25 cellular contexts compared by ENCODE assay signal in the genomic region with DNA sequence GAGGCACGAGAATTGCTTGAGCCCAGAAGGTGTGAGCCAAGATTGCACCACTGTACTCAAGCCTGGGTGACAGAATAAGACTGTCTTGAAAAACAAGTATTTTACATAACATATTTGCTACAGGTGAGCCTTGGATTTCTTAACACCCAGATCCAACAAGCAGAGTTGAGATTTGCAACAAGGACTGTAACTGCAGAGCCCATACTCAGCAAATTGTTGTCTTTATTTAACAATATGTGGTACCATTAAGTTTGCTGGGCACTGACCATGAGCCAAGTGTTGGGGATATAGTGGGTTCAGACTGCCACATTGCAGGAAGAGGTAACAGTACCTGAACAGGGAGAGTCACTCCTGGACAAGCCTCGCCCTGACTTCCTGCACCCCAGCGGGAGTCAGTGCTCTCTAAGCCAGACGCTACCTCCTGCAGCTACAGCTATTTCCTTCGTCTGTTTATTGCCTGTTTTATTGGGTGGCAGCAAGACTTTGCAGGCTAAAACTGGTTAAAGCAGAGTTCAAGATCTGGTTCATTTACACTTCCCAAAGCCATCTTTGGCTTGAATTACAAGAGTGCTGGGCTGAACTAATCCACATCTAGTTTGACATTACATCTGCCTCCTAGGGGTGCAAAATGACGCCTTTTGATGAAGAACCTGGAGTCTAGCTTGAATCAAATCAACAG. TPM values are rescaled to one million over a fixed set of nuclear protein-coding genes. Genes with fewer than 3 reads are reported as not detected.
A peak's percentile ranks its signal among the peaks of the same experiment; 100 is the strongest.
DNase-seq lines count a peak whose midpoint lies in the region; ATAC-seq, FAIRE-seq and TF ChIP-seq lines count a peak whose summit lies in the region.
"Had no signal": no experiment of that assay in that cellular context is flagged by ENCODE, and none has a peak within 500 bp of the region (broad histone marks: within the 10 kb centered on the region; RNA-seq: fewer than 3 reads in every experiment).

No MANE protein-coding gene starts in this region.

- no peak overlapping the region for H2AFZ ChIP-seq in HepG2 (ENCODE audit: low read length)

- no peaks in the 10 kb centered on the region for H3K27me3 ChIP-seq in HepG2 (ENCODE audit: control insufficient read depth in 1 of 2, insufficient read depth in 2 of 2, low read length in 2 of 2)
- no peaks in the 10 kb centered on the region for H3K27me3 ChIP-seq in right lobe of liver
- no peaks in the 10 kb centered on the region for H3K27me3 ChIP-seq in Panc1 (ENCODE audit: control insufficient read depth, insufficient read depth, low read length)
- H3K27me3 ChIP-seq: ovary had no signal

- DNase-seq in HepG2 (ENCODE audit: low spot score) (no peak), right lobe of liver (no peak), Panc1 (ENCODE audit: low read depth, low spot score) (no peak), left colon (peak; percentile 67 to 82), midbrain (lab: John Stamatoyannopoulos, UW) (no peak), SIG-M5 treated with dmso at 0.1 percent for 504 hours (lab: John Stamatoyannopoulos, UW; ENCODE audit: unreplicated experiment) (no peak), DMS53 treated with DMSO at 0.1 percent for 48 hours (lab: John Stamatoyannopoulos, UW; ENCODE audit: unreplicated experiment) (no peak)
- DNase-seq: activated CD8-positive, alpha-beta memory T cell treated with anti-CD3 and anti-CD28 coated beads, Interleukin-2, amount 50 U/mL, for 4 hours; kidney glomerular epithelial cell; naive thymus-derived CD8-positive, alpha-beta T cell; NCI-H1048; NCI-H2029 treated with DMSO at 0.1 percent for 48 hours; NCI-H510A treated with DMSO at 0.1 percent for 48 hours; right cardiac atrium; stimulated activated CD4-positive, alpha-beta T cell treated with anti-CD3 and anti-CD28 coated beads, Interleukin-15, amount 100 ng/mL, for 24 hours; WERI-Rb-1 had no signal

- no peak overlapping the region for H3K9ac ChIP-seq in HepG2 (ENCODE audit: insufficient read depth, low read depth, low read length)

- no peak for FAIRE-seq in HepG2 (lab: Jason Lieb, UNC)
- FAIRE-seq: D721Med had no signal

- H3K4me2 ChIP-seq in HepG2 (ENCODE audit: low read depth, low read length): no peak overlapping the region

- POLR2A ChIA-PET in HepG2 (lab: Yijun Ruan, JAX) (no interaction called here), Panc1 (lab: Charles Lee) (no interaction called here)

- BruUV-seq in HepG2 (replicated peaks; lab: Mats Ljungman, UMichigan) (no TSS peak), Panc1 (replicated peaks; lab: Mats Ljungman, UMichigan) (no TSS peak)

- TF ChIP-seq RAD21 in HepG2 (CRISPR knock-in tag; IDR thresholded peaks at IDR 0.05): no peak

- TF ChIP-seq CTCF in HepG2 (CRISPR knock-in tag; IDR thresholded peaks at IDR 0.05) (no peak), right lobe of liver (IDR thresholded peaks at IDR 0.05) (no peak), Panc1 (IDR thresholded peaks at IDR 0.05) (no peak)

- H3K4me1 ChIP-seq in HepG2 (ENCODE audit: insufficient read depth, low read length) (peaks cover 24% of the 10 kb centered on the region), right lobe of liver (no peaks in the 10 kb centered on the region), Panc1 (ENCODE audit: control insufficient read depth, insufficient read depth, low read length) (peaks cover 9% of the 10 kb centered on the region)

- in situ Hi-C loops in HepG2 (cut with HindIII; ENCODE audit: extremely low pct_ligation_motif_present, low pct_unique_long_range_greater_than_20kb) (no loop called here), Panc1 (cut with HindIII; ENCODE audit: low pct_unique_long_range_greater_than_20kb, low sequenced_read_pairs) (no loop called here)

- no peaks in the 10 kb centered on the region for H3K79me2 ChIP-seq in HepG2 (ENCODE audit: insufficient read depth, low read length)

- peaks cover 15 to 44% of the 10 kb centered on the region in 2 experiments for H3K36me3 ChIP-seq in HepG2 (replicated peaks in 1 of 2; ENCODE audit: control insufficient read depth in 1 of 2, insufficient read depth in 2 of 2, low read length in 2 of 2)
- H3K36me3 ChIP-seq in right lobe of liver: peaks cover 4 to 43% (median 24%) of the 10 kb centered on the region in 4 donors
- peaks cover under 1% of the 10 kb centered on the region; the same call in 1 of the 2 replicates for H3K36me3 ChIP-seq in Panc1 (ENCODE audit: control insufficient read depth, insufficient read depth, low read length)

- H3K27ac ChIP-seq in HepG2 (ENCODE audit: extremely low read length, insufficient read depth, low read length): no peak overlapping the region
- no peak overlapping the region for H3K27ac ChIP-seq in right lobe of liver
- H3K27ac ChIP-seq in Panc1 (ENCODE audit: low read length): no peak overlapping the region
- H3K27ac ChIP-seq: coronary artery, ovary, WERI-Rb-1 had no signal

- WGBS in HepG2 (ENCODE audit: low lambda C conversion rate): 100% methylated on average over 6 of the region's 6 CpGs
- 92% methylated on average over 3 of the region's 6 CpGs for WGBS in right lobe of liver (ENCODE audit: insufficient coverage, low coverage, low lambda C conversion rate, missing lambda C conversion rate)

- TF ChIP-seq EP300 in HepG2 (IDR thresholded peaks at IDR 0.05; ENCODE audit: low read depth in 2 of 2, low read length in 2 of 2): no peak
- no peak for TF ChIP-seq EP300 in HepG2 (CRISPR knock-in tag; IDR thresholded peaks at IDR 0.05; ENCODE audit: borderline replicate concordance)

- ATAC-seq in HepG2: peak; percentile 12; the same call in 1 of the 3 replicates
- ATAC-seq in right lobe of liver: no peak
- ATAC-seq in Panc1: 0 out of 2 replicates have a peak, but pooled peaks have one; percentile 39
- ATAC-seq in left colon: peak; percentile 97
- ATAC-seq: activated T-helper 17 cell treated with anti-CD3 and anti-CD28 coated beads, Interleukin-2, amount 50 U/mL, for 72 hours; naive thymus-derived CD8-positive, alpha-beta T cell; right cardiac atrium had no signal

- H3K9me3 ChIP-seq in HepG2 (ENCODE audit: low read length): no peaks in the 10 kb centered on the region
- no peaks in the 10 kb centered on the region for H3K9me3 ChIP-seq in right lobe of liver
- no peaks in the 10 kb centered on the region for H3K9me3 ChIP-seq in Panc1 (ENCODE audit: control insufficient read depth, insufficient read depth, low read depth, low read length)
- H3K9me3 ChIP-seq: HAP-1, ovary had no signal

- H4K20me1 ChIP-seq in HepG2 (ENCODE audit: insufficient read depth, low read length): no peaks in the 10 kb centered on the region; the same call in 1 of the 2 replicates

- H3K4me3 ChIP-seq in HepG2 (replicated peaks in 1 of 3; ENCODE audit: insufficient read depth in 1 of 3, low read depth in 2 of 3, low read length in 3 of 3) (no peak overlapping the region), right lobe of liver (no peak overlapping the region), Panc1 (ENCODE audit: low read depth in 2 of 2, low read length in 2 of 2) (no peak overlapping the region)
- H3K4me3 ChIP-seq: coronary artery, HAP-1, ovary had no signal

- TF ChIP-seq POLR2A in HepG2 (IDR thresholded peaks at IDR 0.05; ENCODE audit: insufficient read depth in 1 of 2, low read depth in 2 of 2, low read length in 2 of 2): peak in 1 of 2 experiments; percentile 37; a peak in 1 of 4 replicates
- no peak for TF ChIP-seq POLR2A in right lobe of liver (IDR thresholded peaks at IDR 0.05)

- intact Hi-C loops in HepG2 (cut with micrococcal nuclease; ENCODE audit: unreplicated experiment): no loop called here
- intact Hi-C loops in right lobe of liver (cut with DNase I): no loop called here
- intact Hi-C loops in Panc1 (cut with micrococcal nuclease; ENCODE audit: unreplicated experiment): no loop called here
- intact Hi-C loops in left colon (cut with DNase I, micrococcal nuclease): no loop called here

- CTCF ChIA-PET in HepG2 (lab: Yijun Ruan, JAX; ENCODE audit: low intra/inter-chr PET ratio, low total read pairs): no interaction called here
- CTCF ChIA-PET in Panc1 (lab: Charles Lee): no interaction called here

RNA-seq across cellular contexts. Expression of gene AHSA1, which starts 12.4 kb away (rescaled TPM):
- total RNA-seq in HepG2 (2016; rRNA removed; fragmentation: Illumina TruSeq; extraction: Trizol) (241 and 310 TPM in 2 replicates), right lobe of liver (100 to 1,000 TPM in 1 of 6 experiments, 10 to 100 TPM in 5; 40.6 to 114 (median 77.6) TPM), Panc1 (2021; ENCODE audit: unreplicated experiment) (142 TPM), left colon (10 to 100 TPM; 83.3 to 86.3 TPM)
- total RNA-seq in HepG2 (2016; cell fraction: cytosol; rRNA removed; fragmentation: Illumina TruSeq; extraction: Trizol; ENCODE audit: low read depth): 46.4 and 46.6 TPM in 2 replicates
- 247 and 307 TPM in 2 replicates for total RNA-seq in HepG2 (2016; cell fraction: insoluble cytoplasmic fraction; rRNA removed; fragmentation: Illumina TruSeq; extraction: Trizol)
- 65.3 and 71.9 TPM in 2 replicates for total RNA-seq in HepG2 (2016; cell fraction: membrane; rRNA removed; fragmentation: Illumina TruSeq; extraction: Trizol)
- total RNA-seq in HepG2 (2016; cell fraction: nucleus; rRNA removed; fragmentation: Illumina TruSeq; extraction: Trizol): 99.7 and 100 TPM in 2 replicates
- polyA plus RNA-seq in HepG2 (2011; rRNA removed): 113 and 118 TPM in 2 replicates
- polyA plus RNA-seq in HepG2 (2011; cell fraction: cytosol; rRNA removed): 126 and 174 TPM in 2 replicates
- polyA plus RNA-seq in HepG2 (2011; cell fraction: nucleus; rRNA removed): 40.9 and 53.0 TPM in 2 replicates
- polyA plus RNA-seq in HepG2 (2012): 114 and 118 TPM in 2 replicates
- polyA plus RNA-seq in HepG2 (2016; cell fraction: cytosol; fragmentation: Illumina TruSeq; extraction: Trizol; ENCODE audit: low read depth): 26.2 TPM in 2 replicates
- polyA plus RNA-seq in HepG2 (2016; cell fraction: insoluble cytoplasmic fraction; fragmentation: Illumina TruSeq; extraction: Trizol; ENCODE audit: low read depth): 395 TPM in 2 replicates
- polyA plus RNA-seq in HepG2 (2016; cell fraction: membrane; fragmentation: Illumina TruSeq; extraction: Trizol; ENCODE audit: low read depth): 42.3 and 47.2 TPM in 2 replicates
- 170 and 191 TPM in 2 replicates for polyA plus RNA-seq in HepG2 (2016; cell fraction: nucleus; fragmentation: Illumina TruSeq; extraction: Trizol; ENCODE audit: insufficient read depth, low read depth)
- 102 and 240 TPM in 2 replicates for polyA minus RNA-seq in HepG2 (2011; rRNA and poly(A)+ RNA removed; ENCODE audit: low replicate concordance)
- 59.2 and 65.4 TPM in 2 replicates for polyA minus RNA-seq in HepG2 (2011; cell fraction: cytosol; rRNA and poly(A)+ RNA removed)
- 32.2 and 49.9 TPM in 2 replicates for polyA minus RNA-seq in HepG2 (2011; cell fraction: nucleus; rRNA and poly(A)+ RNA removed)
- polyA plus RNA-seq in Panc1 (2012; ENCODE audit: insufficient read length): 252 TPM

RNA-seq across cellular contexts. Expression of gene VIPAS39, which starts 12.9 kb away (rescaled TPM):
- 13.3 and 14.9 TPM in 2 replicates for total RNA-seq in HepG2 (2016; rRNA removed; fragmentation: Illumina TruSeq; extraction: Trizol)
- total RNA-seq in HepG2 (2016; cell fraction: cytosol; rRNA removed; fragmentation: Illumina TruSeq; extraction: Trizol; ENCODE audit: low read depth): 2.6 and 2.8 TPM in 2 replicates
- 12.8 and 14.5 TPM in 2 replicates for total RNA-seq in HepG2 (2016; cell fraction: insoluble cytoplasmic fraction; rRNA removed; fragmentation: Illumina TruSeq; extraction: Trizol)
- 6.3 and 6.8 TPM in 2 replicates for total RNA-seq in HepG2 (2016; cell fraction: membrane; rRNA removed; fragmentation: Illumina TruSeq; extraction: Trizol)
- 11.3 and 15.3 TPM in 2 replicates for total RNA-seq in HepG2 (2016; cell fraction: nucleus; rRNA removed; fragmentation: Illumina TruSeq; extraction: Trizol)
- polyA plus RNA-seq in HepG2 (2011; rRNA removed): 18.7 and 21.5 TPM in 2 replicates
- 11.6 and 15.0 TPM in 2 replicates for polyA plus RNA-seq in HepG2 (2011; cell fraction: cytosol; rRNA removed)
- polyA plus RNA-seq in HepG2 (2011; cell fraction: nucleus; rRNA removed): 15.9 and 19.5 TPM in 2 replicates
- 9.7 and 11.4 TPM in 2 replicates for polyA plus RNA-seq in HepG2 (2012)
- 1.7 and 1.8 TPM in 2 replicates for polyA plus RNA-seq in HepG2 (2016; cell fraction: cytosol; fragmentation: Illumina TruSeq; extraction: Trizol; ENCODE audit: low read depth)
- polyA plus RNA-seq in HepG2 (2016; cell fraction: insoluble cytoplasmic fraction; fragmentation: Illumina TruSeq; extraction: Trizol; ENCODE audit: low read depth): 14.7 and 15.7 TPM in 2 replicates
- 3.7 and 4.4 TPM in 2 replicates for polyA plus RNA-seq in HepG2 (2016; cell fraction: membrane; fragmentation: Illumina TruSeq; extraction: Trizol; ENCODE audit: low read depth)
- polyA plus RNA-seq in HepG2 (2016; cell fraction: nucleus; fragmentation: Illumina TruSeq; extraction: Trizol; ENCODE audit: insufficient read depth, low read depth): 14.0 and 16.4 TPM in 2 replicates
- polyA minus RNA-seq in HepG2 (2011; rRNA and poly(A)+ RNA removed; ENCODE audit: low replicate concordance): 18.9 and 21.0 TPM in 2 replicates
- polyA minus RNA-seq in HepG2 (2011; cell fraction: cytosol; rRNA and poly(A)+ RNA removed): 9.8 and 11.7 TPM in 2 replicates
- polyA minus RNA-seq in HepG2 (2011; cell fraction: nucleus; rRNA and poly(A)+ RNA removed): 29.2 and 34.9 TPM in 2 replicates
- total RNA-seq in right lobe of liver: 1 to 10 TPM; 7.2 to 9.9 (median 8.6) TPM
- total RNA-seq in Panc1 (2021; ENCODE audit: unreplicated experiment): 12.4 TPM
- 12.8 TPM for polyA plus RNA-seq in Panc1 (2012; ENCODE audit: insufficient read length)
- 10 to 100 TPM; 13.3 to 18.8 TPM for total RNA-seq in left colon

RNA-seq across cellular contexts. Expression of gene ISM2, which starts 28.3 kb away (rescaled TPM):
- 0.83 and 1.8 TPM in 2 replicates for total RNA-seq in HepG2 (2016; rRNA removed; fragmentation: Illumina TruSeq; extraction: Trizol)
- total RNA-seq in HepG2 (2016; cell fraction: cytosol; rRNA removed; fragmentation: Illumina TruSeq; extraction: Trizol; ENCODE audit: low read depth): 0.20 and 0.44 TPM in 2 replicates
- 0.56 and 1.8 TPM in 2 replicates for total RNA-seq in HepG2 (2016; cell fraction: insoluble cytoplasmic fraction; rRNA removed; fragmentation: Illumina TruSeq; extraction: Trizol)
- total RNA-seq in HepG2 (2016; cell fraction: membrane; rRNA removed; fragmentation: Illumina TruSeq; extraction: Trizol): 0.46 and 0.55 TPM in 2 replicates
- 1.4 TPM in 2 replicates for total RNA-seq in HepG2 (2016; cell fraction: nucleus; rRNA removed; fragmentation: Illumina TruSeq; extraction: Trizol)
- polyA plus RNA-seq in HepG2 (2011; rRNA removed): 40.7 and 43.2 TPM in 2 replicates
- 17.0 and 22.7 TPM in 2 replicates for polyA plus RNA-seq in HepG2 (2011; cell fraction: cytosol; rRNA removed)
- 47.8 and 68.7 TPM in 2 replicates for polyA plus RNA-seq in HepG2 (2011; cell fraction: nucleus; rRNA removed)
- polyA plus RNA-seq in HepG2 (2012): 59.6 and 62.7 TPM in 2 replicates
- polyA plus RNA-seq in HepG2 (2016; cell fraction: cytosol; fragmentation: Illumina TruSeq; extraction: Trizol; ENCODE audit: low read depth): 0.08 and 0.19 TPM in 2 replicates
- polyA plus RNA-seq in HepG2 (2016; cell fraction: insoluble cytoplasmic fraction; fragmentation: Illumina TruSeq; extraction: Trizol; ENCODE audit: low read depth): 0.53 and 0.60 TPM in 2 replicates
- 0.16 and 0.26 TPM in 2 replicates for polyA plus RNA-seq in HepG2 (2016; cell fraction: membrane; fragmentation: Illumina TruSeq; extraction: Trizol; ENCODE audit: low read depth)
- polyA plus RNA-seq in HepG2 (2016; cell fraction: nucleus; fragmentation: Illumina TruSeq; extraction: Trizol; ENCODE audit: insufficient read depth, low read depth): 2.1 and 2.3 TPM in 2 replicates
- polyA minus RNA-seq in HepG2 (2011; rRNA and poly(A)+ RNA removed; ENCODE audit: low replicate concordance): 0.09 and 81.0 TPM in 2 replicates
- 31.8 and 33.0 TPM in 2 replicates for polyA minus RNA-seq in HepG2 (2011; cell fraction: cytosol; rRNA and poly(A)+ RNA removed)
- 18.5 and 28.2 TPM in 2 replicates for polyA minus RNA-seq in HepG2 (2011; cell fraction: nucleus; rRNA and poly(A)+ RNA removed)
- total RNA-seq in right lobe of liver: under 1 TPM in 1 of 6 experiments, not detected in 5; 0.37 TPM
- 2.6 TPM for total RNA-seq in Panc1 (2021; ENCODE audit: unreplicated experiment)
- polyA plus RNA-seq in Panc1 (2012; ENCODE audit: insufficient read length): 3.4 TPM
- total RNA-seq in left colon: under 1 TPM in 1 of 2 donors, not detected in 1; 0.14 TPM
- total RNA-seq: HT1080; naive thymus-derived CD8-positive, alpha-beta T cell; right cardiac atrium; T-helper 2 cell treated with Interferon-gamma antibody and Interleukin-4, amounts not matched to agents 100 ng/mL and 5 ng/mL, for 36 hours; urinary bladder had no signal
- polyA plus RNA-seq: CD14-positive monocyte; naive thymus-derived CD8-positive, alpha-beta T cell; right cardiac atrium had no signal

RNA-seq across cellular contexts. Expression of gene NOXRED1, which starts 47.0 kb away (rescaled TPM):
- total RNA-seq in HepG2 (2016; rRNA removed; fragmentation: Illumina TruSeq; extraction: Trizol): 0.24 TPM in 1 of 2 replicates, not detected in the other
- total RNA-seq in HepG2 (2016; cell fraction: cytosol; rRNA removed; fragmentation: Illumina TruSeq; extraction: Trizol; ENCODE audit: low read depth): 0.20 and 0.35 TPM in 2 replicates
- total RNA-seq in HepG2 (2016; cell fraction: insoluble cytoplasmic fraction; rRNA removed; fragmentation: Illumina TruSeq; extraction: Trizol): 0.09 and 0.17 TPM in 2 replicates
- total RNA-seq in HepG2 (2016; cell fraction: membrane; rRNA removed; fragmentation: Illumina TruSeq; extraction: Trizol): 0.12 and 0.17 TPM in 2 replicates
- total RNA-seq in HepG2 (2016; cell fraction: nucleus; rRNA removed; fragmentation: Illumina TruSeq; extraction: Trizol): 0.38 and 0.43 TPM in 2 replicates
- 0.41 and 0.71 TPM in 2 replicates for polyA plus RNA-seq in HepG2 (2011; rRNA removed)
- polyA plus RNA-seq in HepG2 (2011; cell fraction: cytosol; rRNA removed): 0.08 and 0.10 TPM in 2 replicates
- 1.8 and 2.3 TPM in 2 replicates for polyA plus RNA-seq in HepG2 (2011; cell fraction: nucleus; rRNA removed)
- polyA plus RNA-seq in HepG2 (2012): 0.65 and 0.83 TPM in 2 replicates
- polyA plus RNA-seq in HepG2 (2016; cell fraction: cytosol; fragmentation: Illumina TruSeq; extraction: Trizol; ENCODE audit: low read depth): not detected in 2 replicates
- 0.12 TPM in 1 of 2 replicates, not detected in the other for polyA plus RNA-seq in HepG2 (2016; cell fraction: insoluble cytoplasmic fraction; fragmentation: Illumina TruSeq; extraction: Trizol; ENCODE audit: low read depth)
- polyA plus RNA-seq in HepG2 (2016; cell fraction: membrane; fragmentation: Illumina TruSeq; extraction: Trizol; ENCODE audit: low read depth): 0.12 TPM in 1 of 2 replicates, not detected in the other
- polyA plus RNA-seq in HepG2 (2016; cell fraction: nucleus; fragmentation: Illumina TruSeq; extraction: Trizol; ENCODE audit: insufficient read depth, low read depth): 0.67 and 1.4 TPM in 2 replicates
- polyA minus RNA-seq in HepG2 (2011; rRNA and poly(A)+ RNA removed; ENCODE audit: low replicate concordance): 0.23 and 0.42 TPM in 2 replicates
- polyA minus RNA-seq in HepG2 (2011; cell fraction: cytosol; rRNA and poly(A)+ RNA removed): not detected in 2 replicates
- 0.62 and 1.5 TPM in 2 replicates for polyA minus RNA-seq in HepG2 (2011; cell fraction: nucleus; rRNA and poly(A)+ RNA removed)
- under 1 TPM in 4 of 6 experiments, not detected in 2; 0.20 to 0.47 (median 0.37) TPM for total RNA-seq in right lobe of liver
- total RNA-seq in Panc1 (2021; ENCODE audit: unreplicated experiment): 0.10 TPM
- not detected for polyA plus RNA-seq in Panc1 (2012; ENCODE audit: insufficient read length)
- total RNA-seq in left colon: under 1 TPM; 0.45 to 0.46 TPM
- total RNA-seq: HT1080 had no signal
- polyA plus RNA-seq: CD14-positive monocyte had no signal

Comparison
In these comparisons a context has a peak if more than half of its experiments do, and no peak if none do; other contexts are left out.
1. ATAC-seq: peak in HepG2 (single experiment), Panc1 (single experiment) and left colon (single experiment); none in right lobe of liver (0 of 4).
2. DNase-seq: peak in left colon (2 of 2); none in HepG2 (single experiment), right lobe of liver (0 of 3), Panc1 (single experiment), midbrain (single experiment), SIG-M5 treated with dmso at 0.1 percent for 504 hours (single experiment) and DMS53 treated with DMSO at 0.1 percent for 48 hours (single experiment).